ENCODE assay signal across 8 cellular contexts in genomic region chr12:67772276-67773169, GRCh38.
A peak's percentile ranks its signal among the peaks of the same experiment; 100 is the strongest.
DNase-seq lines count a peak whose midpoint lies in the region; ATAC-seq, FAIRE-seq and TF ChIP-seq lines count a peak whose summit lies in the region.

No MANE protein-coding gene starts in this region.

- no peak overlapping the region for H2BK120ac ChIP-seq in neuronal stem cell (ENCODE audit: low read depth, low read length)

- no peak for ATAC-seq in effector memory CD8-positive, alpha-beta T cell (replicated peaks)
- no peak for ATAC-seq in GM19463 (IDR thresholded peaks at IDR 0.05; ENCODE audit: unreplicated experiment)

- no peak overlapping the region for H3K4me3 Mint-ChIP-seq in effector memory CD8-positive, alpha-beta T cell

- FAIRE-seq in small intestine (lab: Jason Lieb, UNC) = no peak

- H2BK12ac ChIP-seq in neuronal stem cell (ENCODE audit: low read length) = peak overlapping the region; percentile 58

- H3K4me2 ChIP-seq in neuronal stem cell (ENCODE audit: insufficient read depth, low read length, poor library complexity, severe bottlenecking) = peak overlapping the region; percentile 45

- no peak overlapping the region for H3K9ac ChIP-seq in neuronal stem cell (ENCODE audit: low read depth, low read length, poor library complexity)

- peak overlapping the region; percentile 76 for H3K18ac ChIP-seq in neuronal stem cell (ENCODE audit: low read length)

- H3K27me3 ChIP-seq in neuronal stem cell (ENCODE audit: control insufficient read depth in 3 of 3, insufficient read depth in 3 of 3, low read depth in 1 of 3, low read length in 3 of 3) = no peaks in the 10 kb centered on the region
- H3K27me3 ChIP-seq in suprapubic skin = no peaks in the 10 kb centered on the region
- H3K27me3 ChIP-seq in small intestine (ENCODE audit: control insufficient read depth in 2 of 2, insufficient read depth in 2 of 2, low read length in 2 of 2) = no peaks in the 10 kb centered on the region

- H3K9me3 ChIP-seq in neuronal stem cell (replicated peaks in 1 of 2; ENCODE audit: control insufficient read depth in 2 of 2, insufficient read depth in 1 of 2, low read depth in 1 of 2, low read length in 2 of 2) (no peaks in the 10 kb centered on the region), suprapubic skin (no peaks in the 10 kb centered on the region), small intestine (ENCODE audit: control insufficient read depth, low read depth) (no peaks in the 10 kb centered on the region)

- no peak overlapping the region for H3K27ac Mint-ChIP-seq in effector memory CD8-positive, alpha-beta T cell

- H3K23ac ChIP-seq in neuronal stem cell (ENCODE audit: low read depth, low read length, poor library complexity) = no peak overlapping the region

- no peak overlapping the region for H3K14ac ChIP-seq in neuronal stem cell (ENCODE audit: low read length)

- H2AK5ac ChIP-seq in neuronal stem cell (ENCODE audit: low read depth, low read length) = no peak overlapping the region

- H2BK15ac ChIP-seq in neuronal stem cell (ENCODE audit: low read length) = no peak overlapping the region

- no peaks in the 10 kb centered on the region for H3K4me1 Mint-ChIP-seq in effector memory CD8-positive, alpha-beta T cell (ENCODE audit: low read depth in 2 of 2)

- H3K36me3 Mint-ChIP-seq in effector memory CD8-positive, alpha-beta T cell (ENCODE audit: insufficient read depth) = no peaks in the 10 kb centered on the region

- H3K27ac ChIP-seq in neuronal stem cell (replicated peaks; ENCODE audit: low read length) (peak overlapping the region; percentile 71), suprapubic skin (no peak overlapping the region), small intestine (ENCODE audit: low read depth in 1 of 2, low read length in 1 of 2) (no peak overlapping the region)

- H2BK5ac ChIP-seq in neuronal stem cell (ENCODE audit: low read length) = no peak overlapping the region

- peak; percentile 55 for DNase-seq in DMS53 (lab: John Stamatoyannopoulos, UW)
- peak; percentile 78 for DNase-seq in NCI-H2227 (lab: John Stamatoyannopoulos, UW; ENCODE audit: unreplicated experiment)
- peak; percentile 62 for DNase-seq in fibroblast of peridontal ligament (ENCODE audit: extremely low read depth)
- peak; percentile 62 for DNase-seq in neuronal stem cell (ENCODE audit: low spot score)
- no peak for DNase-seq in effector memory CD8-positive, alpha-beta T cell
- no peak for DNase-seq in suprapubic skin (ENCODE audit: low spot score in 2 of 2)
- no peak for DNase-seq in small intestine

- H4K91ac ChIP-seq in neuronal stem cell (ENCODE audit: low read depth, low read length, poor library complexity) = no peak overlapping the region

- H3K4ac ChIP-seq in neuronal stem cell (ENCODE audit: low read length) = no peak overlapping the region

- H3K79me1 ChIP-seq in neuronal stem cell (ENCODE audit: low read depth, low read length) = no peaks in the 10 kb centered on the region

- no CpG with 5 or more reads among the region's 11 CpGs for WGBS in neuronal stem cell (ENCODE audit: extremely low coverage in 2 of 2, insufficient read length in 2 of 2, insufficient replicate concordance in 1 of 2), 2 donors
- WGBS in suprapubic skin = 53% methylated on average over 11 of the region's 11 CpGs
- WGBS in small intestine, 3 donors = 51 to 67% (median 59%) methylated on average over 10 to 11 of the region's 11 CpGs

- H3K4me1 ChIP-seq in neuronal stem cell (ENCODE audit: control insufficient read depth in 2 of 2, insufficient read depth in 1 of 2, low read depth in 1 of 2, low read length in 2 of 2) = peaks cover 8 to 9% of the 10 kb centered on the region in 2 donors
- H3K4me1 ChIP-seq in suprapubic skin = no peaks in the 10 kb centered on the region
- H3K4me1 ChIP-seq in small intestine (ENCODE audit: control insufficient read depth in 2 of 2, insufficient read depth in 1 of 2, low read depth in 1 of 2, low read length in 1 of 2) = no peaks in the 10 kb centered on the region

- H3K4me3 ChIP-seq in neuronal stem cell (ENCODE audit: low read length in 2 of 2) (no peak overlapping the region), suprapubic skin (no peak overlapping the region), small intestine (ENCODE audit: low read depth in 1 of 2, low read length in 2 of 2) (no peak overlapping the region)

- H4K8ac ChIP-seq in neuronal stem cell (ENCODE audit: low read depth, low read length) = no peak overlapping the region

- no peak for TF ChIP-seq CTCF in suprapubic skin (IDR thresholded peaks at IDR 0.05)

- TF ChIP-seq POLR2A in suprapubic skin (IDR thresholded peaks at IDR 0.05) = no peak

- H2AFZ ChIP-seq in neuronal stem cell (ENCODE audit: low read length) = peak overlapping the region; percentile 42

- H3K27me3 Mint-ChIP-seq in effector memory CD8-positive, alpha-beta T cell = no peaks in the 10 kb centered on the region

- no peaks in the 10 kb centered on the region for H3K36me3 ChIP-seq in neuronal stem cell (replicated peaks in 1 of 2; ENCODE audit: control insufficient read depth in 2 of 2, insufficient read depth in 2 of 2, low read length in 2 of 2)
- no peaks in the 10 kb centered on the region for H3K36me3 ChIP-seq in suprapubic skin
- H3K36me3 ChIP-seq in small intestine (ENCODE audit: control insufficient read depth in 2 of 2, insufficient read depth in 2 of 2, low read length in 2 of 2) = no peaks in the 10 kb centered on the region

- H3K9me3 Mint-ChIP-seq in effector memory CD8-positive, alpha-beta T cell = no peaks in the 10 kb centered on the region

- no peak for TF ChIP-seq EP300 in suprapubic skin (IDR thresholded peaks at IDR 0.05)

Comparison
In these comparisons a context has a peak if more than half of its experiments do, and no peak if none do; other contexts are left out.
1. DNase-seq: peak in DMS53 (single experiment), NCI-H2227 (single experiment), fibroblast of peridontal ligament (single experiment) and neuronal stem cell (single experiment); none in effector memory CD8-positive, alpha-beta T cell (0 of 3), suprapubic skin (0 of 2) and small intestine (single experiment).